5 cellular contexts compared by ENCODE assay signal in the genomic region with DNA sequence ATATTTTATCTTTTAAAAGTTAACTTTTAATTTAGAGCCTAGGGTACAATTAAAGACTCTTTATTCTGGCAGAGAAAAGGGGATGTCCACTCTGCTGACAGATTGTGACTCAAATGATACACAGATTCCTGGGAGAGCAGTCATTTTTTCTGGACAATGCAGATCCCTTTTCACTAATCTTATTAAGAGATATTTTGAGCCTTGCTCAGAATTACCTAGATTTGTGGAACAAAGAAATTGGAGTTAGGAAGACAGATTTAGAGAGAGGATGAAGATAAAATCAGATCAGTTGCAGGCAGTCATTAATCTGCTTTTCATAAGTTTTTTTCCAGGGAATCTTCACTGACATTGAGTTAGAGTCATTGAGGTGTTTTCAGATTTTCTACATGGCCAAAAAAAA. TPM values are rescaled to one million over a fixed set of nuclear protein-coding genes. Genes with fewer than 3 reads are reported as not detected.
"Had no signal": no experiment of that assay in that cellular context is flagged by ENCODE, and none has a peak within 500 bp of the region (broad histone marks: within the 10 kb centered on the region; RNA-seq: fewer than 3 reads in every experiment).

No MANE protein-coding gene starts in this region.

RNA-seq across cellular contexts. Expression of a gene that starts 27.8 kb away (rescaled TPM):
- total RNA-seq: activated CD8-positive, alpha-beta T cell treated with anti-CD3 and anti-CD28 coated beads for 36 hours; activated naive CD8-positive, alpha-beta T cell treated with anti-CD3 and anti-CD28 coated beads for 36 hours; activated T-cell treated with anti-CD3 and anti-CD28 coated beads, Interleukin-2, amount 50 U/mL, for 72 hours; activated T-helper 2 cell treated with anti-CD3 and anti-CD28 coated beads, Interferon-gamma antibody, Interleukin-2, Interleukin-4, amounts not matched to agents 10 μg/mL and 5 μg/mL and 100 μg/mL, durations not matched to agents 14 hours and 24 hours and 36 hours; Right ventricle myocardium inferior had no signal

RNA-seq across cellular contexts. Expression of a gene that starts 42.5 kb away (rescaled TPM):
- total RNA-seq: activated CD8-positive, alpha-beta T cell treated with anti-CD3 and anti-CD28 coated beads for 36 hours; activated naive CD8-positive, alpha-beta T cell treated with anti-CD3 and anti-CD28 coated beads for 36 hours; activated T-cell treated with anti-CD3 and anti-CD28 coated beads, Interleukin-2, amount 50 U/mL, for 72 hours; activated T-helper 2 cell treated with anti-CD3 and anti-CD28 coated beads, Interferon-gamma antibody, Interleukin-2, Interleukin-4, amounts not matched to agents 10 μg/mL and 5 μg/mL and 100 μg/mL, durations not matched to agents 14 hours and 24 hours and 36 hours had no signal
